In genomic region chr1:858649-859041, GRCh38 we compare ENCODE assay signal across 8 cellular contexts.
DNase-seq lines count a peak whose midpoint lies in the region; ATAC-seq and TF ChIP-seq lines count a peak whose summit lies in the region.
"Not testable (repeated sequence)": the region's sequence is repeated elsewhere in the genome, so short reads cannot be mapped to it uniquely, and the experiment has no call there.

No MANE protein-coding gene starts in this region.

- DNase-seq in NCI-H2081 treated with DMSO at 0.1 percent for 48 hours (lab: John Stamatoyannopoulos, UW), result peak; percentile 28
- peak; percentile 70 for DNase-seq in RPMI8226
- DNase-seq in adipocyte (ENCODE audit: low read depth), result peak; percentile 6
- DNase-seq in fibroblast of mammary gland (ENCODE audit: low read depth), result peak; percentile 60
- DNase-seq in left colon, result peak; percentile 50 to 58

- intact Hi-C loops in left colon (cut with DNase I, micrococcal nuclease), result not testable (repeated sequence)

- H3K27ac ChIP-seq in BLaER1 treated with 17β-estradiol and CSF1 and Interleukin-3, amounts not matched to agents 10 nM and 100 nM; HEK293 (ENCODE audit: extremely low read depth, low read depth, low read length): not testable (repeated sequence)

- not testable (repeated sequence) for H3K27me3 ChIP-seq in BLaER1 treated with 17β-estradiol and CSF1 and Interleukin-3, amounts not matched to agents 10 nM and 100 nM
- H3K27me3 ChIP-seq in adipocyte (replicated peaks; ENCODE audit: control insufficient read depth, insufficient read depth, low read length), result peaks cover 14% of the 10 kb centered on the region
- peaks cover 13% of the 10 kb centered on the region for H3K27me3 ChIP-seq in skeletal muscle satellite cell (ENCODE audit: control insufficient read depth, insufficient read depth, low read length)

- POLR2A ChIA-PET in HEK293 (lab: Yijun Ruan, JAX), result not testable (repeated sequence)

- H3K9ac ChIP-seq in BLaER1 treated with 17β-estradiol and CSF1 and Interleukin-3, amounts not matched to agents 10 nM and 100 nM; adipocyte (ENCODE audit: low read length); skeletal muscle satellite cell (ENCODE audit: low read depth, low read length): not testable (repeated sequence)

- peak overlapping the region in 9 of 11 experiments; percentile 18 to 59 (median 41); a peak in 12 of 22 replicates for H3K4me2 ChIP-seq in BLaER1 treated with 17β-estradiol and CSF1 and Interleukin-3, amounts not matched to agents 10 nM and 100 nM
- H3K4me2 ChIP-seq in skeletal muscle satellite cell (ENCODE audit: low read length), result peak overlapping the region; percentile 49

- not testable (repeated sequence) for H3K4me3 ChIP-seq in BLaER1 treated with 17β-estradiol and CSF1 and Interleukin-3, amounts not matched to agents 10 nM and 100 nM; HEK293 (ENCODE audit: low read depth, low read length); adipocyte (ENCODE audit: low read length); fibroblast of mammary gland (ENCODE audit: control insufficient read depth, low read depth, low read length); skeletal muscle satellite cell (ENCODE audit: low read length)

- peak; percentile 79 for ATAC-seq in left colon

- not testable (repeated sequence) for H4K20me1 ChIP-seq in BLaER1 treated with 17β-estradiol and CSF1 and Interleukin-3, amounts not matched to agents 10 nM and 100 nM

- peaks cover 0 to 22% (median 18%) of the 10 kb centered on the region in 10 experiments; a peak in 11 of 20 replicates for H3K4me1 ChIP-seq in BLaER1 treated with 17β-estradiol and CSF1 and Interleukin-3, amounts not matched to agents 10 nM and 100 nM
- not testable (repeated sequence) for H3K4me1 ChIP-seq in HEK293 (ENCODE audit: control insufficient read depth, insufficient read depth, low read length); adipocyte (ENCODE audit: control insufficient read depth, insufficient read depth, low read length); skeletal muscle satellite cell (ENCODE audit: control insufficient read depth, insufficient read depth, low read length)

- peaks cover 7 to 15% (median 12%) of the 10 kb centered on the region in 11 experiments; a peak in 12 of 22 replicates for H3K36me3 ChIP-seq in BLaER1 treated with 17β-estradiol and CSF1 and Interleukin-3, amounts not matched to agents 10 nM and 100 nM
- H3K36me3 ChIP-seq in HEK293 (ENCODE audit: control insufficient read depth in 2 of 2, insufficient read depth in 1 of 2, low read length in 2 of 2) (peaks cover 0 to 16% of the 10 kb centered on the region in 2 experiments; a peak in 1 of 3 replicates), adipocyte (ENCODE audit: control insufficient read depth, insufficient read depth, low read length, severe bottlenecking) (peaks cover 12% of the 10 kb centered on the region)
- not testable (repeated sequence) for H3K36me3 ChIP-seq in skeletal muscle satellite cell (ENCODE audit: insufficient read depth, low read length)

- CTCF ChIA-PET in HEK293 (lab: Yijun Ruan, JAX), result not testable (repeated sequence)

- TF ChIP-seq CTCF in HEK293 (tag by site-specific recombination; IDR thresholded peaks at IDR 0.05); fibroblast of mammary gland (conservative IDR thresholded peaks at IDR 0.05; ENCODE audit: control insufficient read depth, insufficient read depth, low read depth, low read length): not testable (repeated sequence)

- H3K9me3 ChIP-seq in BLaER1 treated with 17β-estradiol and CSF1 and Interleukin-3, amounts not matched to agents 10 nM and 100 nM (replicated peaks in 1 of 11); HEK293 (ENCODE audit: control insufficient read depth, insufficient read depth, low read depth, low read length); adipocyte (ENCODE audit: control insufficient read depth, low read length); skeletal muscle satellite cell (replicated peaks; ENCODE audit: low read length): not testable (repeated sequence)

TF ChIP-seq in HEK293, 187 proteins besides CTCF, POLR2A, EP300 and RAD21:
- TF ChIP-seq ZBTB17 (tag by site-specific recombination; IDR thresholded peaks at IDR 0.05) (peak; percentile 40; the same call in 1 of the 2 replicates), ZNF600 (tag by site-specific recombination; IDR thresholded peaks at IDR 0.05) (0 out of 2 replicates have a peak, but pooled peaks have one; percentile 38)

Comparison
In these comparisons a context has a peak if more than half of its experiments do, and no peak if none do; other contexts are left out.
1. DNase-seq: peak in every context shown above with its lines; median percentile 70 in RPMI8226; 60 in fibroblast of mammary gland; 54 in left colon; 28 in NCI-H2081 treated with DMSO at 0.1 percent for 48 hours; 6 in adipocyte.